ENCODE assay signal across 1 cellular context in the genomic region with DNA sequence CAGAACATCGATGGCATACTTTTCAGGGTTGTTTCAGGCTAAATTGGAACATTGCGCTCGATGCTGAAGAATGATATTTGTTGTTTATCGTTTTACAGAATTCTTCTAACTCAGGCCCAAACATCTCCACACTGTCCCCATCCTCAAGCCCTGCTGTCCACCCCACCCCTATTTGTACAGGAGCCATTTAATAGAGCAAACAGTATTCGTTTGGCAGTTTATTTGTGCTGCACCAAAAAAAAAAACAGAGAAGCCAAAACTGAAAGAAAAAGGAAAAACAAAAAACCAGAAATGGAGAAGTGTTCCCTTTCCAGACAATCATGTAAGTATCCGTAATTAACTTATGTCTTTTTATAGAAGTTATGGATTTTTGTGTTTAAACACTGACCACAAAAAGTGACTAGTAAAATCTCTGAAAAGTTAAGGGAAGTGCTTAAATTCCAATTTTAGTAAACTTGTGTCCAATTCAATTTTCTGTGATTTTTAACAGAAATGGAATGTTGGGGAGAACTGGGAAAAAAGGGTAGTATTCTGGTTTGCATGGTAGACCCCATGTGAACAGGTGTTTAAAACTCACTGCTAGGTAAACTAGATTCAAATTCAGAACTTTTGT.
TF ChIP-seq lines count a peak whose summit lies in the region.

No MANE protein-coding gene starts in this region.

TF ChIP-seq in GM12878, 131 proteins besides CTCF, POLR2A, EP300 and RAD21 (continued from another document):
- TF ChIP-seq, protein P1, sequence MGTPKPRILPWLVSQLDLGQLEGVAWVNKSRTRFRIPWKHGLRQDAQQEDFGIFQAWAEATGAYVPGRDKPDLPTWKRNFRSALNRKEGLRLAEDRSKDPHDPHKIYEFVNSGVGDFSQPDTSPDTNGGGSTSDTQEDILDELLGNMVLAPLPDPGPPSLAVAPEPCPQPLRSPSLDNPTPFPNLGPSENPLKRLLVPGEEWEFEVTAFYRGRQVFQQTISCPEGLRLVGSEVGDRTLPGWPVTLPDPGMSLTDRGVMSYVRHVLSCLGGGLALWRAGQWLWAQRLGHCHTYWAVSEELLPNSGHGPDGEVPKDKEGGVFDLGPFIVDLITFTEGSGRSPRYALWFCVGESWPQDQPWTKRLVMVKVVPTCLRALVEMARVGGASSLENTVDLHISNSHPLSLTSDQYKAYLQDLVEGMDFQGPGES (IDR thresholded peaks at IDR 0.05): no peak
- TF ChIP-seq ATF7 (IDR thresholded peaks at IDR 0.05; ENCODE audit: low read depth): no peak
TF ChIP-seq in GM12878: peak in this region for 0.
